In genomic region chr12:14619731-14620501, GRCh38 we compare ENCODE assay signal across 9 cellular contexts. TPM values are rescaled to one million over a fixed set of nuclear protein-coding genes. Genes with fewer than 3 reads are reported as not detected.
DNase-seq lines count a peak whose midpoint lies in the region; ATAC-seq and TF ChIP-seq lines count a peak whose summit lies in the region.
"Had no signal": no experiment of that assay in that cellular context is flagged by ENCODE, and none has a peak within 500 bp of the region (broad histone marks: within the 10 kb centered on the region; RNA-seq: fewer than 3 reads in every experiment).

No MANE protein-coding gene starts in this region.

- 96% methylated on average over 5 of the region's 6 CpGs for WGBS in mesenchymal stem cell

- intact Hi-C loops in left ventricle myocardium superior (cut with micrococcal nuclease) = loop anchor here (5.0 kb wide), 1 partner anchor 108 kb away; no protein-coding TSS in a partner anchor

- H2BK120ac ChIP-seq in mesenchymal stem cell (ENCODE audit: low read depth, low read length) = no peak overlapping the region

- no peak overlapping the region for H2BK5ac ChIP-seq in mesenchymal stem cell (ENCODE audit: low read depth, low read length, poor library complexity, severe bottlenecking)

- ATAC-seq in GM18907 (IDR thresholded peaks at IDR 0.05; ENCODE audit: unreplicated experiment) (peak; percentile 78), HG02678 (IDR thresholded peaks at IDR 0.05; ENCODE audit: unreplicated experiment) (peak; percentile 74), HG03575 (IDR thresholded peaks at IDR 0.05; ENCODE audit: extremely low read depth, insufficient number of reproducible peaks, low FRiP score, unreplicated experiment) (peak; percentile 44), left ventricle myocardium superior (no peak)

- H4K8ac ChIP-seq in mesenchymal stem cell (ENCODE audit: low read length) = no peak overlapping the region

- H3K79me1 ChIP-seq in mesenchymal stem cell (replicated peaks; ENCODE audit: low read length, poor library complexity, severe bottlenecking) = no peaks in the 10 kb centered on the region

- H3K4me3 ChIP-seq in mesenchymal stem cell (ENCODE audit: insufficient read depth in 1 of 2, low read depth in 1 of 2, low read length in 2 of 2) = no peak overlapping the region

- no peaks in the 10 kb centered on the region for H3K27me3 Mint-ChIP-seq in progenitor cell of endocrine pancreas

- H3K4me3 Mint-ChIP-seq in progenitor cell of endocrine pancreas (ENCODE audit: low read depth) = no peak overlapping the region

- no peak overlapping the region for H2BK12ac ChIP-seq in mesenchymal stem cell (ENCODE audit: low read length in 2 of 2)

- H3K9me3 ChIP-seq in mesenchymal stem cell (ENCODE audit: control insufficient read depth, low read length) = no peaks in the 10 kb centered on the region

- H3K36me3 ChIP-seq in mesenchymal stem cell (ENCODE audit: control insufficient read depth in 1 of 2, insufficient read depth in 2 of 2, low read depth in 1 of 2, low read length in 2 of 2) = no peaks in the 10 kb centered on the region

- H2BK15ac ChIP-seq in mesenchymal stem cell (ENCODE audit: low read depth, poor library complexity, severe bottlenecking) = no peak overlapping the region

- H3K36me3 Mint-ChIP-seq in progenitor cell of endocrine pancreas (ENCODE audit: insufficient read depth) = peaks cover 5% of the 10 kb centered on the region

- H3K18ac ChIP-seq in mesenchymal stem cell (ENCODE audit: low read depth in 1 of 2, low read length in 2 of 2) = no peak overlapping the region

- no peak overlapping the region for H3K14ac ChIP-seq in mesenchymal stem cell (ENCODE audit: low read length in 2 of 2)

- TF ChIP-seq CTCF in progenitor cell of endocrine pancreas (IDR thresholded peaks at IDR 0.05; ENCODE audit: unreplicated experiment) = no peak

- H2AK5ac ChIP-seq in mesenchymal stem cell (ENCODE audit: low read length, severe bottlenecking) = no peak overlapping the region

- H3K9me3 Mint-ChIP-seq in progenitor cell of endocrine pancreas (ENCODE audit: low read depth) = peaks cover 8% of the 10 kb centered on the region

- H3K4me2 ChIP-seq in mesenchymal stem cell (ENCODE audit: low read length, poor library complexity, severe bottlenecking) = no peak overlapping the region

- no peak overlapping the region for H3K9ac ChIP-seq in mesenchymal stem cell (ENCODE audit: low read length)

- H4K91ac ChIP-seq in mesenchymal stem cell (ENCODE audit: low read length) = no peak overlapping the region

- H3K27ac ChIP-seq in mesenchymal stem cell (ENCODE audit: low read length, poor library complexity, severe bottlenecking) = no peak overlapping the region

- H2AFZ ChIP-seq in mesenchymal stem cell (ENCODE audit: low read depth, low read length) = no peak overlapping the region

- DNase-seq in progenitor cell of endocrine pancreas (ENCODE audit: low spot score, unreplicated experiment) (no peak), nucleus accumbens (lab: John Stamatoyannopoulos, UW) (no peak), mesenchymal stem cell (no peak), NCI-H2171 (lab: John Stamatoyannopoulos, UW) (no peak), left ventricle myocardium superior (no peak)
- DNase-seq: aorta had no signal

- H3K27ac Mint-ChIP-seq in progenitor cell of endocrine pancreas = peak overlapping the region; percentile 5

- H3K23ac ChIP-seq in mesenchymal stem cell (ENCODE audit: low read length in 2 of 2) = no peak overlapping the region

- H3K4ac ChIP-seq in mesenchymal stem cell (ENCODE audit: low read depth in 1 of 2, low read length in 2 of 2) = no peak overlapping the region

- H3K4me1 ChIP-seq in mesenchymal stem cell (ENCODE audit: control insufficient read depth, insufficient read depth, low read depth, low read length) = peaks cover 3% of the 10 kb centered on the region

- peaks cover 0 to 5% of the 10 kb centered on the region in 2 experiments for H3K27me3 ChIP-seq in mesenchymal stem cell (ENCODE audit: control insufficient read depth in 1 of 2, insufficient read depth in 1 of 2, low read length in 2 of 2)

- H3K4me1 Mint-ChIP-seq in progenitor cell of endocrine pancreas (ENCODE audit: low read depth) = peaks cover 14% of the 10 kb centered on the region

RNA-seq across cellular contexts. Expression of gene PLBD1, which starts 52.2 kb away (rescaled TPM):
- total RNA-seq in progenitor cell of endocrine pancreas (26.1 and 28.3 TPM in 2 replicates), left ventricle myocardium superior (24.7 TPM)
- 9.5 TPM for polyA plus RNA-seq in mesenchymal stem cell (2013, experiment 1 of 2)
- 9.3 TPM for polyA plus RNA-seq in mesenchymal stem cell (2013, experiment 2 of 2)
